Comparison of ENCODE assay signal across 21 cellular contexts in genomic region chr18:33470229-33470628, GRCh38. TPM values are rescaled to one million over a fixed set of nuclear protein-coding genes. Genes with fewer than 3 reads are reported as not detected.
"Had no signal": no experiment of that assay in that cellular context is flagged by ENCODE, and none has a peak within 500 bp of the region (broad histone marks: within the 10 kb centered on the region; RNA-seq: fewer than 3 reads in every experiment).

No MANE protein-coding gene starts in this region.

- DNase-seq: activated CD4-positive, alpha-beta T cell treated with anti-CD3 and anti-CD28 coated beads for 1 hour; activated CD4-positive, alpha-beta T cell treated with anti-CD3 and anti-CD28 coated beads, Interleukin-2, amount 50 U/mL, for 4 hours; activated naive CD4-positive, alpha-beta T cell treated with Interleukin-2 at 50 U/mL for 16 hours; activated T-cell treated with anti-CD3 and anti-CD28 coated beads for 4 hours; anterior cingulate cortex; endodermal cell; hippocampal formation; kidney glomerular epithelial cell; mesendoderm; natural killer cell; posterior cingulate gyrus; small intestine; stimulated activated naive CD8-positive, alpha-beta T cell treated with anti-CD3 and anti-CD28 coated beads, Interleukin-15, amount 100 ng/mL, for 72 hours; T-helper 1 cell; T1000; testis; upper lobe of left lung had no signal

- H3K4me3 Mint-ChIP-seq: central memory CD8-positive, alpha-beta T cell; endodermal cell; natural killer cell; stimulated activated naive CD8-positive, alpha-beta T cell treated with anti-CD3 and anti-CD28 coated beads, Interleukin-15, amount 100 ng/mL, for 72 hours had no signal

- ATAC-seq: natural killer cell; stimulated activated naive CD8-positive, alpha-beta T cell treated with anti-CD3 and anti-CD28 coated beads, Interleukin-15, amount 100 ng/mL, for 72 hours had no signal

- H3K36me3 Mint-ChIP-seq: natural killer cell had no signal

- H3K27ac Mint-ChIP-seq: endodermal cell; natural killer cell; stimulated activated naive CD8-positive, alpha-beta T cell treated with anti-CD3 and anti-CD28 coated beads, Interleukin-15, amount 100 ng/mL, for 72 hours had no signal

- H3K27me3 Mint-ChIP-seq: central memory CD8-positive, alpha-beta T cell; stimulated activated naive CD8-positive, alpha-beta T cell treated with anti-CD3 and anti-CD28 coated beads, Interleukin-15, amount 100 ng/mL, for 72 hours had no signal

- H3K36me3 ChIP-seq: neutrophil, upper lobe of left lung had no signal

- H3K4me3 ChIP-seq: testis, upper lobe of left lung had no signal

- H3K27me3 ChIP-seq: neutrophil, testis, upper lobe of left lung had no signal

- H3K4me1 Mint-ChIP-seq: central memory CD8-positive, alpha-beta T cell; endodermal cell; natural killer cell; stimulated activated naive CD8-positive, alpha-beta T cell treated with anti-CD3 and anti-CD28 coated beads, Interleukin-15, amount 100 ng/mL, for 72 hours had no signal

- H3K27ac ChIP-seq: neutrophil, testis, upper lobe of left lung, VCaP had no signal

- H3K4me1 ChIP-seq: testis, upper lobe of left lung had no signal

- H3K9me3 ChIP-seq: neutrophil, testis, upper lobe of left lung had no signal

- H3K9me3 Mint-ChIP-seq: endodermal cell had no signal

RNA-seq across cellular contexts. Expression of gene CCDC178, which starts 29.7 kb away (rescaled TPM):
- total RNA-seq: liver, natural killer cell had no signal
- polyA plus RNA-seq: liver had no signal
